In genomic region chr10:131095109-131095580, GRCh38 we compare ENCODE assay signal across 20 cellular contexts.
A peak's percentile ranks its signal among the peaks of the same experiment; 100 is the strongest.
DNase-seq lines count a peak whose midpoint lies in the region; ATAC-seq, FAIRE-seq and TF ChIP-seq lines count a peak whose summit lies in the region.
"Had no signal": no experiment of that assay in that cellular context is flagged by ENCODE, and none has a peak within 500 bp of the region (broad histone marks: within the 10 kb centered on the region; RNA-seq: fewer than 3 reads in every experiment).

No MANE protein-coding gene starts in this region.

- H3K27ac ChIP-seq in HCT116 (ENCODE audit: low read depth, low read length) (peak overlapping the region; percentile 77), astrocyte (ENCODE audit: low read depth, low read length) (no peak overlapping the region), kidney (ENCODE audit: low read depth in 2 of 2, low read length in 2 of 2) (no peak overlapping the region), smooth muscle cell (ENCODE audit: low read depth) (peak overlapping the region; percentile 70)
- H3K27ac ChIP-seq: suprapubic skin had no signal

- H3K4me1 Mint-ChIP-seq in astrocyte (ENCODE audit: low read depth, unreplicated experiment): no peaks in the 10 kb centered on the region
- H3K4me1 Mint-ChIP-seq: activated CD4-positive, alpha-beta T cell treated with anti-CD3 and anti-CD28 coated beads, Interleukin-2, amount 10 ng/mL, durations not matched to agents 7 days and 5 days; activated naive CD8-positive, alpha-beta T cell treated with anti-CD3 and anti-CD28 coated beads, Interleukin-2, amount 50 U/mL, for 24 hours had no signal

- TF ChIP-seq POLR2A in HCT116 (IDR thresholded peaks at IDR 0.05; ENCODE audit: borderline replicate concordance, extremely low read depth, insufficient read depth, insufficient read length): no peak

- CTCF ChIA-PET in HCT116 (lab: Charles Lee): no interaction called here

- peaks cover 5% of the 10 kb centered on the region for H3K9me3 Mint-ChIP-seq in astrocyte (ENCODE audit: unreplicated experiment)
- H3K9me3 Mint-ChIP-seq: activated CD4-positive, alpha-beta T cell treated with anti-CD3 and anti-CD28 coated beads, Interleukin-2, amount 10 ng/mL, durations not matched to agents 7 days and 5 days; activated naive CD8-positive, alpha-beta T cell treated with anti-CD3 and anti-CD28 coated beads, Interleukin-2, amount 50 U/mL, for 24 hours; activated T-helper 2 cell treated with anti-CD3 and anti-CD28 coated beads, Interferon-gamma antibody, Interleukin-2, Interleukin-4, amounts not matched to agents 10 μg/mL and 5 μg/mL and 100 μg/mL, durations not matched to agents 14 hours and 24 hours and 36 hours; CD8-positive, alpha-beta T cell had no signal

- H3K4me3 ChIP-seq in HCT116 (replicated peaks in 1 of 2; ENCODE audit: low read depth in 1 of 2, low read length in 2 of 2): no peak overlapping the region
- no peak overlapping the region for H3K4me3 ChIP-seq in astrocyte (ENCODE audit: insufficient read depth, low read depth, low read length)
- no peak overlapping the region for H3K4me3 ChIP-seq in kidney (ENCODE audit: low read length in 2 of 2)
- H3K4me3 ChIP-seq in smooth muscle cell: no peak overlapping the region
- H3K4me3 ChIP-seq: mucosa of descending colon, suprapubic skin had no signal

- no peaks in the 10 kb centered on the region for H3K27me3 ChIP-seq in HCT116 (ENCODE audit: insufficient read depth, low read length)
- H3K27me3 ChIP-seq in astrocyte (ENCODE audit: insufficient read depth, low read length): no peaks in the 10 kb centered on the region
- H3K27me3 ChIP-seq in smooth muscle cell (ENCODE audit: low read depth): no peaks in the 10 kb centered on the region
- H3K27me3 ChIP-seq: suprapubic skin had no signal

- H3K36me3 Mint-ChIP-seq in astrocyte (ENCODE audit: low read depth, unreplicated experiment): no peaks in the 10 kb centered on the region
- H3K36me3 Mint-ChIP-seq: CD8-positive, alpha-beta T cell had no signal

- H4K20me1 ChIP-seq in HCT116 (ENCODE audit: insufficient read depth): no peaks in the 10 kb centered on the region
- no peaks in the 10 kb centered on the region for H4K20me1 ChIP-seq in astrocyte (ENCODE audit: insufficient read depth, low read length)
- no peaks in the 10 kb centered on the region for H4K20me1 ChIP-seq in smooth muscle cell (ENCODE audit: low read depth)

- POLR2A ChIA-PET in HCT116 (lab: Charles Lee): no interaction called here

- no peak for DNase-seq in HCT116 (ENCODE audit: low read depth, low spot score)
- no peak for DNase-seq in astrocyte (ENCODE audit: low read depth)
- DNase-seq in kidney: peak; percentile 76
- no peak for DNase-seq in smooth muscle cell (lab: John Stamatoyannopoulos, UW; ENCODE audit: unreplicated experiment)
- DNase-seq in T-helper 9 cell: no peak
- no peak for DNase-seq in NOMO-1 treated with DMSO at 0.1 percent for 48 hours (lab: John Stamatoyannopoulos, UW; ENCODE audit: unreplicated experiment)
- DNase-seq in frontal cortex (ENCODE audit: low spot score in 2 of 2): no peak
- no peak for DNase-seq in activated CD4-positive, CD25-positive, alpha-beta regulatory T cell treated with anti-CD3 and anti-CD28 coated beads, Interleukin-2, amount 50 U/mL, for 72 hours
- DNase-seq: activated CD4-positive, alpha-beta T cell treated with anti-CD3 and anti-CD28 coated beads, Interleukin-2, amount 10 ng/mL, durations not matched to agents 7 days and 5 days; activated naive CD8-positive, alpha-beta T cell treated with anti-CD3 and anti-CD28 coated beads, Interleukin-2, amount 50 U/mL, for 24 hours; CD8-positive, alpha-beta T cell; cortex of kidney; GDM1; NCI-H2171; stimulated activated CD4-positive, alpha-beta T cell treated with anti-CD3 and anti-CD28 coated beads, Interleukin-12 subunit alpha, Interleukin-12 subunit beta, amount 100 ng/mL, for 4 hours; T-helper 1 cell had no signal

- no peak for TF ChIP-seq RAD21 in HCT116 (IDR thresholded peaks at IDR 0.05; ENCODE audit: low read depth)

- TF ChIP-seq CTCF in HCT116 (IDR thresholded peaks at IDR 0.05 in 2 of 3, conservative IDR thresholded peaks at IDR 0.05 in 1 of 3; ENCODE audit: borderline replicate concordance in 1 of 3, insufficient read depth in 1 of 3, low read depth in 2 of 3, low read length in 2 of 3) (no peak), astrocyte (IDR thresholded peaks at IDR 0.05; ENCODE audit: insufficient read depth, low read depth, low read length) (no peak), kidney (IDR thresholded peaks at IDR 0.05; ENCODE audit: borderline replicate concordance, extremely low read depth, insufficient read depth) (no peak), smooth muscle cell (IDR thresholded peaks at IDR 0.05; ENCODE audit: borderline replicate concordance, insufficient read depth, poor library complexity, severe bottlenecking) (no peak)

- 93% methylated on average over 23 of the region's 27 CpGs for WGBS in smooth muscle cell (ENCODE audit: low lambda C conversion rate)

- no peaks in the 10 kb centered on the region for H3K9me2 ChIP-seq in HCT116 (ENCODE audit: insufficient read depth)

- H3K4me3 Mint-ChIP-seq in astrocyte (ENCODE audit: unreplicated experiment): no peak overlapping the region
- H3K4me3 Mint-ChIP-seq: activated CD4-positive, alpha-beta T cell treated with anti-CD3 and anti-CD28 coated beads, Interleukin-2, amount 10 ng/mL, durations not matched to agents 7 days and 5 days; activated naive CD8-positive, alpha-beta T cell treated with anti-CD3 and anti-CD28 coated beads, Interleukin-2, amount 50 U/mL, for 24 hours; CD8-positive, alpha-beta T cell had no signal

- no peaks in the 10 kb centered on the region for H3K27me3 Mint-ChIP-seq in astrocyte (ENCODE audit: low read depth, unreplicated experiment)
- H3K27me3 Mint-ChIP-seq: activated CD4-positive, alpha-beta T cell treated with anti-CD3 and anti-CD28 coated beads, Interleukin-2, amount 10 ng/mL, durations not matched to agents 7 days and 5 days; activated naive CD8-positive, alpha-beta T cell treated with anti-CD3 and anti-CD28 coated beads, Interleukin-2, amount 50 U/mL, for 24 hours had no signal

- no peaks in the 10 kb centered on the region for H3K79me2 ChIP-seq in HCT116 (ENCODE audit: insufficient read depth, low read length)
- no peaks in the 10 kb centered on the region for H3K79me2 ChIP-seq in astrocyte (ENCODE audit: insufficient read depth, low read length)
- H3K79me2 ChIP-seq in smooth muscle cell (ENCODE audit: low read depth): no peaks in the 10 kb centered on the region

- H3K9ac ChIP-seq in HCT116 (ENCODE audit: low read length): no peak overlapping the region
- H3K9ac ChIP-seq in astrocyte (ENCODE audit: low read length): no peak overlapping the region
- H3K9ac ChIP-seq in kidney (ENCODE audit: low read length in 2 of 2): no peak overlapping the region
- peak overlapping the region; percentile 44 for H3K9ac ChIP-seq in smooth muscle cell (ENCODE audit: low read depth)

- FAIRE-seq in astrocyte (lab: Jason Lieb, UNC): no peak
- FAIRE-seq in kidney (lab: Jason Lieb, UNC): no peak
- no peak for FAIRE-seq in frontal cortex (lab: Jason Lieb, UNC)

- H3K9me3 ChIP-seq in HCT116 (ENCODE audit: control insufficient read depth in 1 of 2, insufficient read depth in 1 of 2, low read depth in 1 of 2, low read length in 2 of 2) (no peaks in the 10 kb centered on the region), astrocyte (ENCODE audit: insufficient read depth, low read depth, low read length) (peaks cover 6% of the 10 kb centered on the region), kidney (ENCODE audit: control insufficient read depth in 1 of 2, low read length in 2 of 2) (no peaks in the 10 kb centered on the region), smooth muscle cell (replicated peaks; ENCODE audit: low read depth) (no peaks in the 10 kb centered on the region)
- H3K9me3 ChIP-seq: mucosa of descending colon, suprapubic skin had no signal

- intact Hi-C loops in HCT116 (cut with micrococcal nuclease): no loop called here
- intact Hi-C loops in kidney (cut with DNase I): no loop called here

- no peaks in the 10 kb centered on the region for H3K36me3 ChIP-seq in HCT116 (ENCODE audit: control insufficient read depth in 1 of 2, insufficient read depth in 2 of 2, low read length in 2 of 2)
- no peaks in the 10 kb centered on the region for H3K36me3 ChIP-seq in astrocyte (ENCODE audit: insufficient read depth, low read length)
- H3K36me3 ChIP-seq in kidney (ENCODE audit: control insufficient read depth in 1 of 2, insufficient read depth in 2 of 2, low read length in 2 of 2): no peaks in the 10 kb centered on the region
- H3K36me3 ChIP-seq in smooth muscle cell (ENCODE audit: low read depth): no peaks in the 10 kb centered on the region
- H3K36me3 ChIP-seq: suprapubic skin had no signal

- peak overlapping the region; percentile 56 for H3K4me2 ChIP-seq in HCT116 (ENCODE audit: low read length)
- H3K4me2 ChIP-seq in astrocyte (ENCODE audit: low read length): no peak overlapping the region
- no peak overlapping the region for H3K4me2 ChIP-seq in smooth muscle cell

- RAD21 ChIA-PET in HCT116 (lab: Charles Lee; ENCODE audit: low non-redundant PET in 1 of 2, low total read pairs in 2 of 2, uncharacterized antibody in 2 of 2, unreplicated experiment in 2 of 2): no interaction called here

- H3F3A ChIP-seq in smooth muscle cell (ENCODE audit: low read depth): no peaks in the 10 kb centered on the region

- peak; percentile 43 for ATAC-seq in HCT116
- ATAC-seq: activated naive CD8-positive, alpha-beta T cell treated with anti-CD3 and anti-CD28 coated beads, Interleukin-2, amount 50 U/mL, for 24 hours; CD8-positive, alpha-beta T cell; left colon had no signal

- H3K4me1 ChIP-seq in HCT116 (ENCODE audit: control insufficient read depth in 1 of 2, insufficient read depth in 2 of 2, low read length in 2 of 2): peaks cover 11 to 16% of the 10 kb centered on the region in 2 experiments; a peak in 3 of 4 replicates
- no peaks in the 10 kb centered on the region for H3K4me1 ChIP-seq in astrocyte (ENCODE audit: insufficient read depth, low read length)
- no peaks in the 10 kb centered on the region for H3K4me1 ChIP-seq in kidney (ENCODE audit: control insufficient read depth in 1 of 2, insufficient read depth in 1 of 2, low read depth in 1 of 2, low read length in 2 of 2)
- no peaks in the 10 kb centered on the region for H3K4me1 ChIP-seq in smooth muscle cell (ENCODE audit: low read depth)

- no peak overlapping the region for H2AFZ ChIP-seq in HCT116 (ENCODE audit: low read depth, low read length, poor library complexity, severe bottlenecking)
- H2AFZ ChIP-seq in astrocyte (ENCODE audit: low read depth, low read length): no peak overlapping the region
- H2AFZ ChIP-seq in smooth muscle cell (ENCODE audit: low read depth): no peak overlapping the region

- peak overlapping the region; percentile 83 for H3K27ac Mint-ChIP-seq in astrocyte (ENCODE audit: unreplicated experiment)
- H3K27ac Mint-ChIP-seq: activated CD4-positive, alpha-beta T cell treated with anti-CD3 and anti-CD28 coated beads, Interleukin-2, amount 10 ng/mL, durations not matched to agents 7 days and 5 days; activated naive CD8-positive, alpha-beta T cell treated with anti-CD3 and anti-CD28 coated beads, Interleukin-2, amount 50 U/mL, for 24 hours; activated T-helper 2 cell treated with anti-CD3 and anti-CD28 coated beads, Interferon-gamma antibody, Interleukin-2, Interleukin-4, amounts not matched to agents 10 μg/mL and 5 μg/mL and 100 μg/mL, durations not matched to agents 14 hours and 24 hours and 36 hours; CD8-positive, alpha-beta T cell had no signal

- no TSS peak for BruUV-seq in HCT116 (replicated peaks; lab: Mats Ljungman, UMichigan)

Comparison
In these comparisons a context has a peak if more than half of its experiments do, and no peak if none do; other contexts are left out.
1. H3K27ac ChIP-seq: peak in HCT116 (single experiment) and smooth muscle cell (single experiment); none in astrocyte (single experiment) and kidney (0 of 2).